In genomic region chr3:31066999-31067398, GRCh38 we compare ENCODE assay signal across 13 cellular contexts.
DNase-seq lines count a peak whose midpoint lies in the region; ATAC-seq, FAIRE-seq and TF ChIP-seq lines count a peak whose summit lies in the region.
"Had no signal": no experiment of that assay in that cellular context is flagged by ENCODE, and none has a peak within 500 bp of the region (broad histone marks: within the 10 kb centered on the region; RNA-seq: fewer than 3 reads in every experiment).

No MANE protein-coding gene starts in this region.

- TF ChIP-seq POLR2A in H54 (IDR thresholded peaks at IDR 0.05; ENCODE audit: low read depth, low read length): no peak

- H3K4me3 ChIP-seq in fibroblast of villous mesenchyme (ENCODE audit: low read depth, low read length) (no peak overlapping the region), skeletal muscle tissue (ENCODE audit: low read length in 3 of 3) (peak overlapping the region; percentile 17 to 42 (median 23))

- no peaks in the 10 kb centered on the region for H3K9me3 ChIP-seq in skeletal muscle tissue (ENCODE audit: control insufficient read depth in 3 of 3, low read length in 3 of 3)
- H3K9me3 ChIP-seq: neutrophil had no signal

- H3K36me3 ChIP-seq in skeletal muscle tissue (ENCODE audit: control insufficient read depth in 3 of 3, insufficient read depth in 3 of 3, low read length in 3 of 3): no peaks in the 10 kb centered on the region
- H3K36me3 ChIP-seq: neutrophil had no signal

- peaks cover 4 to 17% (median 5%) of the 10 kb centered on the region in 3 donors for H3K4me1 ChIP-seq in skeletal muscle tissue (ENCODE audit: control insufficient read depth in 3 of 3, insufficient read depth in 3 of 3, low read length in 3 of 3)

- peak overlapping the region; percentile 9 for H3K27ac ChIP-seq in skeletal muscle tissue (ENCODE audit: low read depth, low read length)
- H3K27ac ChIP-seq: neutrophil had no signal

- peak; percentile 99 for FAIRE-seq in H54 (lab: Jason Lieb, UNC)
- FAIRE-seq: HepG2 had no signal

- DNase-seq in H54 (ENCODE audit: insufficient read length, low spot score): peak; percentile 26
- peak; percentile 86 for DNase-seq in fibroblast of villous mesenchyme (ENCODE audit: low read depth)
- no peak for DNase-seq in NAMALWA (ENCODE audit: low spot score)
- no peak for DNase-seq in cerebellar nuclear complex (lab: John Stamatoyannopoulos, UW)
- DNase-seq in NCI-H1417 (lab: John Stamatoyannopoulos, UW): no peak
- DNase-seq: activated T-cell treated with anti-CD3 and anti-CD28 coated beads for 4 hours, NCI-H446 treated with DMSO at 0.1 percent for 48 hours, T-helper 2 cell had no signal

- peak overlapping the region in 1 of 3 donors; percentile 65 for H3K9ac ChIP-seq in skeletal muscle tissue (ENCODE audit: low read depth in 1 of 3, low read length in 3 of 3)

- H3K27me3 ChIP-seq in skeletal muscle tissue (ENCODE audit: control insufficient read depth in 3 of 3, insufficient read depth in 3 of 3, low read length in 3 of 3): no peaks in the 10 kb centered on the region
- H3K27me3 ChIP-seq: neutrophil had no signal

- no peak for TF ChIP-seq CTCF in fibroblast of villous mesenchyme (IDR thresholded peaks at IDR 0.05; ENCODE audit: insufficient read depth, low read depth, low read length)

- ATAC-seq in SK-N-SH treated with all-trans-retinoic acid at 6 μM for 48 hours: peak; percentile 99
- ATAC-seq in HG02885 (IDR thresholded peaks at IDR 0.05; ENCODE audit: poor library complexity, unreplicated experiment): no peak
- ATAC-seq: HepG2 had no signal

TF ChIP-seq in SK-N-SH treated with all-trans-retinoic acid at 6 μM for 48 hours, 23 proteins besides CTCF, POLR2A, EP300 and RAD21:
- TF ChIP-seq BACH2 (CRISPR knock-in tag; IDR thresholded peaks at IDR 0.05; ENCODE audit: borderline replicate concordance): no peak
- TF ChIP-seq PATZ1 (CRISPR knock-in tag; IDR thresholded peaks at IDR 0.05; ENCODE audit: borderline replicate concordance): no peak
- no peak for TF ChIP-seq RARB (CRISPR knock-in tag; IDR thresholded peaks at IDR 0.05)
- no peak for TF ChIP-seq POU6F1 (CRISPR knock-in tag; IDR thresholded peaks at IDR 0.05; ENCODE audit: borderline replicate concordance, low read depth)
- no peak for TF ChIP-seq ESRRG (CRISPR knock-in tag; IDR thresholded peaks at IDR 0.05)
- TF ChIP-seq CSRNP3 (CRISPR knock-in tag; IDR thresholded peaks at IDR 0.05): no peak
- no peak for TF ChIP-seq ARNTL (CRISPR knock-in tag; IDR thresholded peaks at IDR 0.05; ENCODE audit: borderline replicate concordance, low read depth)
- no peak for TF ChIP-seq SNAI2 (CRISPR knock-in tag; IDR thresholded peaks at IDR 0.05)
- TF ChIP-seq ZNF565 (CRISPR knock-in tag; conservative IDR thresholded peaks at IDR 0.05; ENCODE audit: low read depth): no peak
- no peak for TF ChIP-seq TCF4 (CRISPR knock-in tag; IDR thresholded peaks at IDR 0.05; ENCODE audit: borderline replicate concordance)
- no peak for TF ChIP-seq GLIS3 (CRISPR knock-in tag; IDR thresholded peaks at IDR 0.05)
- no peak for TF ChIP-seq PPARA (CRISPR knock-in tag; IDR thresholded peaks at IDR 0.05; ENCODE audit: borderline replicate concordance)
- TF ChIP-seq TSHZ2 (CRISPR knock-in tag; IDR thresholded peaks at IDR 0.05): no peak
- TF ChIP-seq CREB5 (CRISPR knock-in tag; IDR thresholded peaks at IDR 0.05; ENCODE audit: low read depth): no peak
- no peak for TF ChIP-seq ZC3H10 (CRISPR knock-in tag; IDR thresholded peaks at IDR 0.05)
- no peak for TF ChIP-seq TOX (CRISPR knock-in tag; IDR thresholded peaks at IDR 0.05; ENCODE audit: borderline replicate concordance)
- TF ChIP-seq CSDC2 (CRISPR knock-in tag; IDR thresholded peaks at IDR 0.05): no peak
- no peak for TF ChIP-seq ISL1 (CRISPR knock-in tag; IDR thresholded peaks at IDR 0.05)

Comparison
In these comparisons a context has a peak if more than half of its experiments do, and no peak if none do; other contexts are left out.
1. DNase-seq: peak in H54 (single experiment) and fibroblast of villous mesenchyme (single experiment); none in NAMALWA (single experiment), cerebellar nuclear complex (0 of 2) and NCI-H1417 (0 of 3).